In genomic region chr9:111957856-111958631, GRCh38 we compare ENCODE assay signal across 1 cellular context.
TF ChIP-seq lines count a peak whose summit lies in the region.

No MANE protein-coding gene starts in this region.

TF ChIP-seq in GM23338, 12 proteins besides CTCF, POLR2A, EP300 and RAD21 (continued from another document):
- TF ChIP-seq, protein P1, sequence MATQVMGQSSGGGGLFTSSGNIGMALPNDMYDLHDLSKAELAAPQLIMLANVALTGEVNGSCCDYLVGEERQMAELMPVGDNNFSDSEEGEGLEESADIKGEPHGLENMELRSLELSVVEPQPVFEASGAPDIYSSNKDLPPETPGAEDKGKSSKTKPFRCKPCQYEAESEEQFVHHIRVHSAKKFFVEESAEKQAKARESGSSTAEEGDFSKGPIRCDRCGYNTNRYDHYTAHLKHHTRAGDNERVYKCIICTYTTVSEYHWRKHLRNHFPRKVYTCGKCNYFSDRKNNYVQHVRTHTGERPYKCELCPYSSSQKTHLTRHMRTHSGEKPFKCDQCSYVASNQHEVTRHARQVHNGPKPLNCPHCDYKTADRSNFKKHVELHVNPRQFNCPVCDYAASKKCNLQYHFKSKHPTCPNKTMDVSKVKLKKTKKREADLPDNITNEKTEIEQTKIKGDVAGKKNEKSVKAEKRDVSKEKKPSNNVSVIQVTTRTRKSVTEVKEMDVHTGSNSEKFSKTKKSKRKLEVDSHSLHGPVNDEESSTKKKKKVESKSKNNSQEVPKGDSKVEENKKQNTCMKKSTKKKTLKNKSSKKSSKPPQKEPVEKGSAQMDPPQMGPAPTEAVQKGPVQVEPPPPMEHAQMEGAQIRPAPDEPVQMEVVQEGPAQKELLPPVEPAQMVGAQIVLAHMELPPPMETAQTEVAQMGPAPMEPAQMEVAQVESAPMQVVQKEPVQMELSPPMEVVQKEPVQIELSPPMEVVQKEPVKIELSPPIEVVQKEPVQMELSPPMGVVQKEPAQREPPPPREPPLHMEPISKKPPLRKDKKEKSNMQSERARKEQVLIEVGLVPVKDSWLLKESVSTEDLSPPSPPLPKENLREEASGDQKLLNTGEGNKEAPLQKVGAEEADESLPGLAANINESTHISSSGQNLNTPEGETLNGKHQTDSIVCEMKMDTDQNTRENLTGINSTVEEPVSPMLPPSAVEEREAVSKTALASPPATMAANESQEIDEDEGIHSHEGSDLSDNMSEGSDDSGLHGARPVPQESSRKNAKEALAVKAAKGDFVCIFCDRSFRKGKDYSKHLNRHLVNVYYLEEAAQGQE (IDR thresholded peaks at IDR 0.05; ENCODE audit: unreplicated experiment): no peak
